ENCODE assay signal across 8 cellular contexts in genomic region chr1:92080128-92080985, GRCh38. TPM values are rescaled to one million over a fixed set of nuclear protein-coding genes. Genes with fewer than 3 reads are reported as not detected.
DNase-seq lines count a peak whose midpoint lies in the region; ATAC-seq, FAIRE-seq and TF ChIP-seq lines count a peak whose summit lies in the region.

Gene BTBD8, plus strand, starts transcription at chr1:92080345. Its CDS starts 227 bp downstream, at chr1:92080572.

- no peak for TF ChIP-seq CTCF in AG04450 (IDR thresholded peaks at IDR 0.05; ENCODE audit: low read depth, low read length)
- TF ChIP-seq CTCF in keratinocyte (optimal IDR thresholded peaks at IDR 0.05 in 1 of 3, IDR thresholded peaks at IDR 0.05 in 1 of 3, conservative IDR thresholded peaks at IDR 0.05 in 1 of 3; ENCODE audit: extremely low read depth in 1 of 3, insufficient read depth in 2 of 3, low read length in 3 of 3): no peak

- CTCF ChIA-PET in AG04450 (lab: Charles Lee): interaction anchor here (1.0 to 2.8 kb wide), 4 partner anchors 10 to 915 kb away, joined by 3 to 18 read pairs (median 7); no protein-coding TSS in a partner anchor

- dilution Hi-C loops in keratinocyte (cut with MboI; ENCODE audit: extremely low pct_ligation_motif_present, low sequenced_read_pairs): no loop called here

- no peaks in the 10 kb centered on the region for H4K20me1 ChIP-seq in keratinocyte (ENCODE audit: control insufficient read depth, extremely low read depth, insufficient read depth, low read length)

- H3K4me2 ChIP-seq in keratinocyte (ENCODE audit: control insufficient read depth, extremely low read depth, insufficient read depth, low read depth, low read length): peak within 1 kb of the TSS; percentile 91

- no peaks in the 10 kb centered on the region for H3K36me3 ChIP-seq in keratinocyte (ENCODE audit: control insufficient read depth in 2 of 2, extremely low read depth in 1 of 2, insufficient read depth in 2 of 2, low read length in 2 of 2)

- peak within 1 kb of the TSS; percentile 96 for H2AFZ ChIP-seq in keratinocyte (ENCODE audit: control insufficient read depth, low read length)

- peaks cover 5% of the 10 kb centered on the region for H3K4me1 ChIP-seq in keratinocyte (ENCODE audit: control insufficient read depth, extremely low read depth, insufficient read depth, low read length)

- peaks cover 6% of the 10 kb centered on the region for H3K4me1 Mint-ChIP-seq in central memory CD8-positive, alpha-beta T cell

- FAIRE-seq in keratinocyte (lab: Jason Lieb, UNC): peak; percentile 61

- H3K27me3 ChIP-seq in AG04450 (ENCODE audit: control insufficient read depth, insufficient read depth, low read length) (no peaks in the 10 kb centered on the region), keratinocyte (ENCODE audit: control insufficient read depth, extremely low read depth, insufficient read depth, low read length) (no peaks in the 10 kb centered on the region)

- no peaks in the 10 kb centered on the region for H3K27me3 Mint-ChIP-seq in central memory CD8-positive, alpha-beta T cell

- no peaks in the 10 kb centered on the region for H3K79me2 ChIP-seq in keratinocyte (ENCODE audit: control insufficient read depth, insufficient read depth, low read length)

- POLR2A ChIA-PET in AG04450 (lab: Yijun Ruan, JAX): no interaction called here

- no peaks in the 10 kb centered on the region for H3K9me3 Mint-ChIP-seq in central memory CD8-positive, alpha-beta T cell

- peak within 1 kb of the TSS; percentile 90 for H3K27ac Mint-ChIP-seq in central memory CD8-positive, alpha-beta T cell (ENCODE audit: low read depth)

- H3K9ac ChIP-seq in keratinocyte (ENCODE audit: control insufficient read depth, extremely low read depth, insufficient read depth, low read length): peak within 1 kb of the TSS; percentile 84

- H3K27ac ChIP-seq in AG04450 (ENCODE audit: low read depth, low read length): peak within 1 kb of the TSS; percentile 2
- H3K27ac ChIP-seq in keratinocyte (ENCODE audit: control insufficient read depth, insufficient read depth, low read length): peak within 1 kb of the TSS; percentile 62

- H3K4me3 Mint-ChIP-seq in central memory CD8-positive, alpha-beta T cell: peak within 1 kb of the TSS; percentile 83

- no peaks in the 10 kb centered on the region for H3K9me1 ChIP-seq in keratinocyte (ENCODE audit: control insufficient read depth, extremely low read depth, insufficient read depth, low read length)

- H3K4me3 ChIP-seq in AG04450 (ENCODE audit: low read depth, low read length) (peak within 1 kb of the TSS; percentile 80), keratinocyte (ENCODE audit: control insufficient read depth in 2 of 3, extremely low read depth in 1 of 3, insufficient read depth in 2 of 3, low read depth in 1 of 3, low read length in 3 of 3) (peak within 1 kb of the TSS; percentile 65 to 93 (median 89))

- H3K9me3 ChIP-seq in AG04450 (ENCODE audit: control insufficient read depth, insufficient read depth, low read length) (peaks cover 3% of the 10 kb centered on the region), keratinocyte (ENCODE audit: control insufficient read depth, low read depth, low read length) (no peaks in the 10 kb centered on the region)

- peaks cover 2% of the 10 kb centered on the region for H3K36me3 Mint-ChIP-seq in central memory CD8-positive, alpha-beta T cell (ENCODE audit: insufficient read depth)

- ATAC-seq in GM18907 (IDR thresholded peaks at IDR 0.05; ENCODE audit: unreplicated experiment): peak; percentile 97
- peak; percentile 97 for ATAC-seq in HG03159 (IDR thresholded peaks at IDR 0.05; ENCODE audit: unreplicated experiment)
- ATAC-seq in central memory CD8-positive, alpha-beta T cell (replicated peaks; ENCODE audit: extremely low read depth, poor library complexity, severe bottlenecking): peak; percentile 95

- DNase-seq in AG04450 (ENCODE audit: low read depth, low spot score) (peak; percentile 61), NCI-H226 (peak; percentile 77), keratinocyte (ENCODE audit: low read depth, low spot score) (peak; percentile 45)
- DNase-seq in activated CD4-positive, CD25-positive, alpha-beta regulatory T cell treated with anti-CD3 and anti-CD28 coated beads, Interleukin-2, amount 50 U/mL, for 16 hours (ENCODE audit: low read depth, low spot score): peak; percentile 66
- DNase-seq in central memory CD8-positive, alpha-beta T cell (ENCODE audit: low spot score in 2 of 2): peak; percentile 78
- DNase-seq in stimulated activated CD4-positive, alpha-beta T cell treated with anti-CD3 and anti-CD28 coated beads, Interleukin-12 subunit alpha, Interleukin-12 subunit beta, amount 100 ng/mL, for 4 hours: peak; percentile 73

RNA-seq across cellular contexts. Expression of gene BTBD8, which starts in this region (rescaled TPM):
- 3.1 and 5.0 TPM in 2 replicates for polyA plus RNA-seq in AG04450 (2011; rRNA removed)
- 2.2 and 6.3 TPM in 2 replicates for polyA minus RNA-seq in AG04450 (2011; rRNA and poly(A)+ RNA removed)
- polyA plus RNA-seq in keratinocyte: 0.76 to 1.4 TPM (median 0.85 TPM) in 3 replicates
- polyA plus RNA-seq in keratinocyte (2011; ENCODE audit: low read depth): 1.4 TPM
- 0.39 and 0.72 TPM in 2 replicates for polyA plus RNA-seq in keratinocyte (2011; cell fraction: cytosol; rRNA removed)
- polyA plus RNA-seq in keratinocyte (2011; cell fraction: nucleus; rRNA removed): 1.9 and 2.5 TPM in 2 replicates
- 0.79 and 1.0 TPM in 2 replicates for polyA plus RNA-seq in keratinocyte (2012; ENCODE audit: low replicate concordance)
- polyA minus RNA-seq in keratinocyte: 0.30 to 1.7 TPM (median 1.2 TPM) in 3 replicates
- 1.3 TPM for polyA minus RNA-seq in keratinocyte (2011; cell fraction: cytosol; rRNA and poly(A)+ RNA removed)
- polyA minus RNA-seq in keratinocyte (2011; cell fraction: nucleus; rRNA and poly(A)+ RNA removed): 3.6 and 7.0 TPM in 2 replicates

Comparison
In these comparisons a context has a peak if more than half of its experiments do, and no peak if none do; other contexts are left out.
1. Peak in every context shown above with its lines: DNase-seq, ATAC-seq, H3K4me3 ChIP-seq and H3K27ac ChIP-seq.